ENCODE assay signal across 8 cellular contexts in genomic region chr1:26723013-26723991, GRCh38. TPM values are rescaled to one million over a fixed set of nuclear protein-coding genes. Genes with fewer than 3 reads are reported as not detected.
DNase-seq lines count a peak whose midpoint lies in the region; ATAC-seq, FAIRE-seq and TF ChIP-seq lines count a peak whose summit lies in the region.

No MANE protein-coding gene starts in this region.

- peaks cover 97% of the 10 kb centered on the region for H4K20me1 ChIP-seq in DND-41 (ENCODE audit: insufficient read depth, low read length)

- H3K4me2 ChIP-seq in DND-41 (ENCODE audit: insufficient read depth, low read length), result peak overlapping the region; percentile 39; the same call in 1 of the 2 replicates

- H3K36me3 ChIP-seq in DND-41 (ENCODE audit: insufficient read depth, low read length) (peaks cover 43% of the 10 kb centered on the region), bronchial epithelial cell (ENCODE audit: control insufficient read depth, insufficient read depth, low read length) (no peaks in the 10 kb centered on the region), iPS DF 6.9 (ENCODE audit: control insufficient read depth, insufficient read depth, low read length) (no peaks in the 10 kb centered on the region)

- H3K36me3 Mint-ChIP-seq in T-helper 17 cell (ENCODE audit: low read depth), result no peaks in the 10 kb centered on the region

- H3K27ac ChIP-seq in DND-41 (ENCODE audit: low read length) (peak overlapping the region; percentile 67), iPS DF 6.9 (ENCODE audit: low read length) (no peak overlapping the region)

- DNase-seq in DND-41 (peak; percentile 77), NCI-H1048 (lab: John Stamatoyannopoulos, UW) (peak; percentile 65), T-helper 17 cell (peak in 2 of 3 donors; percentile 20 to 50), bronchial epithelial cell (ENCODE audit: low read depth) (peak; percentile 88), iPS DF 6.9 (ENCODE audit: low read depth, low spot score) (peak; percentile 43), retinal pigment epithelial cell (ENCODE audit: low read depth) (peak; percentile 98)

- H3K9me3 ChIP-seq in DND-41 (ENCODE audit: insufficient read depth, low read length, severe bottlenecking) (no peaks in the 10 kb centered on the region), T-helper 17 cell (ENCODE audit: control insufficient read depth, low read length, poor library complexity, severe bottlenecking) (no peaks in the 10 kb centered on the region), iPS DF 6.9 (ENCODE audit: control insufficient read depth, insufficient read depth, low read length) (no peaks in the 10 kb centered on the region)

- FAIRE-seq in bronchial epithelial cell (lab: Jason Lieb, UNC), result no peak

- H2AFZ ChIP-seq in DND-41 (ENCODE audit: low read depth, low read length), result no peak overlapping the region

- no CpG with 5 or more reads among the region's 19 CpGs for WGBS in iPS DF 6.9 (ENCODE audit: insufficient coverage, insufficient read length)

- peak; percentile 85 for ATAC-seq in DND-41 (ENCODE audit: insufficient read depth, low read depth)
- peak; percentile 80 for ATAC-seq in T-helper 17 cell
- no peak for ATAC-seq in HG03439 (IDR thresholded peaks at IDR 0.05; ENCODE audit: unreplicated experiment)
- no peak for ATAC-seq in GM19324 (IDR thresholded peaks at IDR 0.05; ENCODE audit: low FRiP score, unreplicated experiment)

- H3K27me3 ChIP-seq in DND-41 (ENCODE audit: insufficient read depth, low read length, poor library complexity), result no peaks in the 10 kb centered on the region
- H3K27me3 ChIP-seq in bronchial epithelial cell (ENCODE audit: control insufficient read depth, insufficient read depth, low read length), result no peaks in the 10 kb centered on the region
- no peaks in the 10 kb centered on the region for H3K27me3 ChIP-seq in iPS DF 6.9 (ENCODE audit: control insufficient read depth, insufficient read depth, low read length)

- peak overlapping the region; percentile 93 for H3K27ac Mint-ChIP-seq in T-helper 17 cell

- peak; percentile 29 for TF ChIP-seq CTCF in DND-41 (IDR thresholded peaks at IDR 0.05; ENCODE audit: borderline replicate concordance, extremely low read depth, low read length, poor library complexity, severe bottlenecking)
- no peak for TF ChIP-seq CTCF in bronchial epithelial cell (IDR thresholded peaks at IDR 0.05; ENCODE audit: insufficient read depth, low read length, severe bottlenecking)
- no peak for TF ChIP-seq CTCF in retinal pigment epithelial cell (conservative IDR thresholded peaks at IDR 0.05; ENCODE audit: low read depth, low read length)

- H3K4me1 ChIP-seq in DND-41 (ENCODE audit: insufficient read depth, low read length) (peaks cover 50% of the 10 kb centered on the region), iPS DF 6.9 (ENCODE audit: control insufficient read depth, insufficient read depth, low read length) (peaks cover 6% of the 10 kb centered on the region)

- no peak overlapping the region for H3K9ac ChIP-seq in DND-41 (ENCODE audit: low read depth, low read length)

- H3K4me1 Mint-ChIP-seq in T-helper 17 cell, result peaks cover 74% of the 10 kb centered on the region

- no peaks in the 10 kb centered on the region for H3K27me3 Mint-ChIP-seq in T-helper 17 cell

- H3K4me3 ChIP-seq in DND-41 (ENCODE audit: low read depth in 1 of 2, low read length in 2 of 2) (no peak overlapping the region), bronchial epithelial cell (ENCODE audit: low read depth, low read length) (no peak overlapping the region), iPS DF 6.9 (ENCODE audit: low read length) (no peak overlapping the region), retinal pigment epithelial cell (ENCODE audit: low read length) (no peak overlapping the region)

- H3K79me2 ChIP-seq in DND-41 (ENCODE audit: insufficient read depth, low read length), result peaks cover 100% of the 10 kb centered on the region

- peak overlapping the region; percentile 85 for H3K4me3 Mint-ChIP-seq in T-helper 17 cell

RNA-seq across cellular contexts. Expression of gene ARID1A, which starts 27.5 kb away (rescaled TPM):
- total RNA-seq in T-helper 17 cell (100 to 1,000 TPM; 134 to 136 TPM), bronchial epithelial cell (8.7 and 15.5 TPM in 2 replicates)

Comparison
In these comparisons a context has a peak if more than half of its experiments do, and no peak if none do; other contexts are left out.
1. ATAC-seq: peak in DND-41 (single experiment) and T-helper 17 cell (single experiment); none in HG03439 (single experiment) and GM19324 (single experiment).
2. DNase-seq: peak in every context shown above with its lines; median percentile 98 in retinal pigment epithelial cell; 88 in bronchial epithelial cell; 77 in DND-41; 65 in NCI-H1048; 43 in iPS DF 6.9; 35 in T-helper 17 cell.